ENCODE assay signal across 8 cellular contexts in the genomic region with DNA sequence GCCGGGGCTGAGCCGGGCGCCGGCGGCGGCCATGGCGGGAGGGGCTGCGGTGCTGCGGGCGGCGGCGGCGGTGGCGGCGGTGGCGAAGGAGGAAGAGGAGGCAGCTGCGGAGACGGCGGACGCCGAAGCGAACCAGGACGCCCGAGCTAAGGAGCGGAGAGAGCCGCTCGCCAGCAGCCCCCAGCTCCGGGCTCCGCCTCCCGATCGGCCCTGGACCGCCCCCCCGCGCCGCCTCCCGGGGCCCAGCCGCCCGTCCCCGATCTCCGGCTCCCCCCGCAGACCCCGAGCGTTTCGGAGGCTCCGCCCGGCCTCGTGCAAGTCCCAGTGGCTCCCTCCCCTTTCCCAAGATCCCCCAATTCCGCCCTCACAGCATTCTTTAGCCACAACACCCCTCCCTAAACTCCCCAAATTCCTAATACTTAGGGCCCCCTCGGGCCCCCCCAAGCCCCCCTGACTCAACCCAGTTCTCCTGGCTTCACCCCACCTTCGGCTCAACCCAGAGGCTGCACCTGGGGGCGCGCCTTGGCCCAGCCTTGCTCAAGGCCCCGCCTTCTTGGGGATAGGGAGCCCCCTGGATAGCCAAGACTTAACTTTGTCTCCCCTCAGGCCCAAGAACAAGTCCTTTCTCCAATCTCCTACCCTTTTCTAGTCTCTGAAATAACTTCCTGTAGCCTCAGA. TPM values are rescaled to one million over a fixed set of nuclear protein-coding genes. Genes with fewer than 3 reads are reported as not detected.
DNase-seq lines count a peak whose midpoint lies in the region; ATAC-seq and TF ChIP-seq lines count a peak whose summit lies in the region.
"Had no signal": no experiment of that assay in that cellular context is flagged by ENCODE, and none has a peak within 500 bp of the region (broad histone marks: within the 10 kb centered on the region; RNA-seq: fewer than 3 reads in every experiment).

A gene with protein sequence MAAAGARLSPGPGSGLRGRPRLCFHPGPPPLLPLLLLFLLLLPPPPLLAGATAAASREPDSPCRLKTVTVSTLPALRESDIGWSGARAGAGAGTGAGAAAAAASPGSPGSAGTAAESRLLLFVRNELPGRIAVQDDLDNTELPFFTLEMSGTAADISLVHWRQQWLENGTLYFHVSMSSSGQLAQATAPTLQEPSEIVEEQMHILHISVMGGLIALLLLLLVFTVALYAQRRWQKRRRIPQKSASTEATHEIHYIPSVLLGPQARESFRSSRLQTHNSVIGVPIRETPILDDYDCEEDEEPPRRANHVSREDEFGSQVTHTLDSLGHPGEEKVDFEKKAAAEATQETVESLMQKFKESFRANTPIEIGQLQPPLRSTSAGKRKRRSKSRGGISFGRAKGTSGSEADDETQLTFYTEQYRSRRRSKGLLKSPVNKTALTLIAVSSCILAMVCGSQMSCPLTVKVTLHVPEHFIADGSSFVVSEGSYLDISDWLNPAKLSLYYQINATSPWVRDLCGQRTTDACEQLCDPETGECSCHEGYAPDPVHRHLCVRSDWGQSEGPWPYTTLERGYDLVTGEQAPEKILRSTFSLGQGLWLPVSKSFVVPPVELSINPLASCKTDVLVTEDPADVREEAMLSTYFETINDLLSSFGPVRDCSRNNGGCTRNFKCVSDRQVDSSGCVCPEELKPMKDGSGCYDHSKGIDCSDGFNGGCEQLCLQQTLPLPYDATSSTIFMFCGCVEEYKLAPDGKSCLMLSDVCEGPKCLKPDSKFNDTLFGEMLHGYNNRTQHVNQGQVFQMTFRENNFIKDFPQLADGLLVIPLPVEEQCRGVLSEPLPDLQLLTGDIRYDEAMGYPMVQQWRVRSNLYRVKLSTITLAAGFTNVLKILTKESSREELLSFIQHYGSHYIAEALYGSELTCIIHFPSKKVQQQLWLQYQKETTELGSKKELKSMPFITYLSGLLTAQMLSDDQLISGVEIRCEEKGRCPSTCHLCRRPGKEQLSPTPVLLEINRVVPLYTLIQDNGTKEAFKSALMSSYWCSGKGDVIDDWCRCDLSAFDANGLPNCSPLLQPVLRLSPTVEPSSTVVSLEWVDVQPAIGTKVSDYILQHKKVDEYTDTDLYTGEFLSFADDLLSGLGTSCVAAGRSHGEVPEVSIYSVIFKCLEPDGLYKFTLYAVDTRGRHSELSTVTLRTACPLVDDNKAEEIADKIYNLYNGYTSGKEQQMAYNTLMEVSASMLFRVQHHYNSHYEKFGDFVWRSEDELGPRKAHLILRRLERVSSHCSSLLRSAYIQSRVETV (N-terminal part only) (minus strand): TSS at position 152 of the 678 bp plus-strand sequence. CDS start 119 bp downstream, at position 33.

- TF ChIP-seq POLR2A in suprapubic skin (IDR thresholded peaks at IDR 0.05): no peak

- TF ChIP-seq CTCF in HFF-Myc (IDR thresholded peaks at IDR 0.05; ENCODE audit: low read depth, low read length, missing control alignments): no peak
- TF ChIP-seq CTCF in astrocyte of the spinal cord (IDR thresholded peaks at IDR 0.05; ENCODE audit: low read depth, low read length): no peak
- no peak for TF ChIP-seq CTCF in kidney epithelial cell (IDR thresholded peaks at IDR 0.05; ENCODE audit: insufficient read depth, low read length, poor library complexity, severe bottlenecking)
- no peak for TF ChIP-seq CTCF in suprapubic skin (IDR thresholded peaks at IDR 0.05)
- TF ChIP-seq CTCF in CD8-positive, alpha-beta T cell (IDR thresholded peaks at IDR 0.05): no peak

- no peak for TF ChIP-seq EP300 in suprapubic skin (IDR thresholded peaks at IDR 0.05)

- no peaks in the 10 kb centered on the region for H3K36me3 Mint-ChIP-seq in CD8-positive, alpha-beta T cell
- H3K36me3 Mint-ChIP-seq in T-helper 2 cell treated with Interferon-gamma antibody and Interleukin-4, amounts not matched to agents 5 μg/mL and 100 μg/mL, for 36 hours (ENCODE audit: low read depth): no peaks in the 10 kb centered on the region

- no peak within 1 kb of the TSS for H3K27ac ChIP-seq in suprapubic skin
- H3K27ac ChIP-seq in CD8-positive, alpha-beta T cell (ENCODE audit: low read depth, low read length): no peak within 1 kb of the TSS

- in situ Hi-C loops in astrocyte of the spinal cord (cut with HindIII; ENCODE audit: low sequenced_read_pairs): no loop called here

- peaks cover 42% of the 10 kb centered on the region for H3K27me3 ChIP-seq in kidney epithelial cell (ENCODE audit: control insufficient read depth, insufficient read depth, low read length)
- H3K27me3 ChIP-seq in suprapubic skin: peaks cover 73% of the 10 kb centered on the region
- H3K27me3 ChIP-seq in CD8-positive, alpha-beta T cell (ENCODE audit: insufficient read depth, low read length): peaks cover 5% of the 10 kb centered on the region

- H3K36me3 ChIP-seq in kidney epithelial cell (ENCODE audit: control insufficient read depth, insufficient read depth, low read length) (no peaks in the 10 kb centered on the region), suprapubic skin (no peaks in the 10 kb centered on the region)
- H3K36me3 ChIP-seq in CD8-positive, alpha-beta T cell (ENCODE audit: insufficient read depth, low read length): no peaks in the 10 kb centered on the region

- DNase-seq in HFF-Myc (ENCODE audit: extremely low read depth, low read depth) (no peak), astrocyte of the spinal cord (ENCODE audit: low read depth, low spot score) (no peak), kidney epithelial cell (ENCODE audit: low read depth) (no peak), suprapubic skin (ENCODE audit: low spot score in 2 of 2) (no peak)
- DNase-seq in CD8-positive, alpha-beta T cell: no peak
- no peak for DNase-seq in T-helper 2 cell treated with Interferon-gamma antibody and Interleukin-4, amounts not matched to agents 5 μg/mL and 100 μg/mL, for 36 hours (ENCODE audit: low spot score)
- DNase-seq: MV-4-11 had no signal

- CTCF ChIA-PET in CD8-positive, alpha-beta T cell (lab: Charles Lee): no interaction called here

- H3K9me3 Mint-ChIP-seq in CD8-positive, alpha-beta T cell: no peaks in the 10 kb centered on the region
- H3K9me3 Mint-ChIP-seq in T-helper 2 cell treated with Interferon-gamma antibody and Interleukin-4, amounts not matched to agents 5 μg/mL and 100 μg/mL, for 36 hours: no peaks in the 10 kb centered on the region

- H3K9me3 ChIP-seq in suprapubic skin: no peaks in the 10 kb centered on the region
- H3K9me3 ChIP-seq in CD8-positive, alpha-beta T cell (ENCODE audit: low read length): no peaks in the 10 kb centered on the region

- POLR2A ChIA-PET in CD8-positive, alpha-beta T cell (lab: Charles Lee): no interaction called here

- peaks cover 18% of the 10 kb centered on the region for H3K27me3 Mint-ChIP-seq in CD8-positive, alpha-beta T cell (ENCODE audit: low read depth)
- peaks cover 30% of the 10 kb centered on the region for H3K27me3 Mint-ChIP-seq in T-helper 2 cell treated with Interferon-gamma antibody and Interleukin-4, amounts not matched to agents 5 μg/mL and 100 μg/mL, for 36 hours (ENCODE audit: low read depth)

- peaks cover 2% of the 10 kb centered on the region for H3K4me1 Mint-ChIP-seq in CD8-positive, alpha-beta T cell (ENCODE audit: low read depth)
- no peaks in the 10 kb centered on the region for H3K4me1 Mint-ChIP-seq in T-helper 2 cell treated with Interferon-gamma antibody and Interleukin-4, amounts not matched to agents 5 μg/mL and 100 μg/mL, for 36 hours (ENCODE audit: low read depth)

- no peak for ATAC-seq in CD8-positive, alpha-beta T cell
- ATAC-seq in HG02571 (IDR thresholded peaks at IDR 0.05; ENCODE audit: unreplicated experiment): no peak

- H3K4me1 ChIP-seq in suprapubic skin: peaks cover 26% of the 10 kb centered on the region
- no peaks in the 10 kb centered on the region for H3K4me1 ChIP-seq in CD8-positive, alpha-beta T cell (ENCODE audit: insufficient read depth, low read length)

- under 1% methylated on average over 24 of the region's 53 CpGs for WGBS in suprapubic skin

- H3K4me3 Mint-ChIP-seq in CD8-positive, alpha-beta T cell: no peak within 1 kb of the TSS
- H3K4me3 Mint-ChIP-seq in T-helper 2 cell treated with Interferon-gamma antibody and Interleukin-4, amounts not matched to agents 5 μg/mL and 100 μg/mL, for 36 hours: no peak within 1 kb of the TSS

- intact Hi-C loops in CD8-positive, alpha-beta T cell (cut with DNase I, micrococcal nuclease): no loop called here

- no peak within 1 kb of the TSS for H3K27ac Mint-ChIP-seq in CD8-positive, alpha-beta T cell
- H3K27ac Mint-ChIP-seq in T-helper 2 cell treated with Interferon-gamma antibody and Interleukin-4, amounts not matched to agents 5 μg/mL and 100 μg/mL, for 36 hours: no peak within 1 kb of the TSS

- H3K4me3 ChIP-seq in HFF-Myc (replicated peaks; ENCODE audit: low read depth, low read length) (peak within 1 kb of the TSS; percentile 11; the same call in 1 of the 2 replicates), astrocyte of the spinal cord (ENCODE audit: low read depth, low read length) (peak within 1 kb of the TSS; percentile 20), kidney epithelial cell (ENCODE audit: low read depth, low read length) (peak within 1 kb of the TSS; percentile 43), suprapubic skin (peak within 1 kb of the TSS; percentile 58)
- no peak within 1 kb of the TSS for H3K4me3 ChIP-seq in CD8-positive, alpha-beta T cell (ENCODE audit: low read depth, low read length)

RNA-seq across cellular contexts. Expression of the gene that starts here (rescaled TPM):
- total RNA-seq in kidney epithelial cell (9.2 and 12.2 TPM in 2 replicates), suprapubic skin (1 to 10 TPM; 2.0 to 6.9 (median 3.8) TPM)
- total RNA-seq in CD8-positive, alpha-beta T cell: 1 to 10 TPM; 1.4 to 2.5 TPM
